In the genomic region with DNA sequence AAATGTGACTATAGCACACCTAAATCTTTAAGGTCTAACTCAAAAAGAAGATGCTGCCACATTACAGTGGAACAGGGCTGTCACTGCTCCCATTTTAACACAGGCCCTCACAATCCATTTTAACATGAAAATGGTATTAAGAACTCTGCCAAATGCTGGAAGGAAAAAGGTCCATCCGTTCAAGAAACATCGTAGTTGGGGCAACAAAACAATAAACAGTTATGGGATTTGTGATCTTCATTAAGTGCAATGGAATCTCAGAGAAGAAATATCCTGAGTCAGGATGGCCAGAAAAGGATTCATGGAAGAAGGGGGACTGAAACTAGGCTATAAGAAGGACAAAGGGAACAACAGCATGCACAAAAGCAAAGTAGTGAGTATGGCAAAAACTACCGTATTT, we compare ENCODE assay signal across 14 cellular contexts. TPM values are rescaled to one million over a fixed set of nuclear protein-coding genes. Genes with fewer than 3 reads are reported as not detected.
DNase-seq lines count a peak whose midpoint lies in the region; ATAC-seq and TF ChIP-seq lines count a peak whose summit lies in the region.
"Had no signal": no experiment of that assay in that cellular context is flagged by ENCODE, and none has a peak within 500 bp of the region (broad histone marks: within the 10 kb centered on the region; RNA-seq: fewer than 3 reads in every experiment).

No MANE protein-coding gene starts in this region.

- H3K27ac ChIP-seq in coronary artery: peak overlapping the region; percentile 53 to 57
- no peak overlapping the region for H3K27ac ChIP-seq in naive thymus-derived CD4-positive, alpha-beta T cell (ENCODE audit: low read depth, low read length)
- H3K27ac ChIP-seq: colonic mucosa, VCaP had no signal

- CTCF ChIA-PET in BJ (lab: Yijun Ruan, JAX): no interaction called here
- CTCF ChIA-PET in naive thymus-derived CD4-positive, alpha-beta T cell (lab: Charles Lee): no interaction called here

- no peaks in the 10 kb centered on the region for H3K9me3 ChIP-seq in naive thymus-derived CD4-positive, alpha-beta T cell (ENCODE audit: control insufficient read depth in 2 of 3, low read length in 3 of 3)
- H3K9me3 ChIP-seq: colonic mucosa, upper lobe of left lung had no signal

- intact Hi-C loops in naive thymus-derived CD4-positive, alpha-beta T cell (cut with micrococcal nuclease): loop anchor here (10.0 kb wide), 2 partner anchors 484 to 814 kb away; no protein-coding TSS in a partner anchor

- DNase-seq in BJ (ENCODE audit: low read depth) (peak; percentile 19), LHCN-M2 (ENCODE audit: low read depth) (peak; percentile 24), coronary artery (ENCODE audit: low spot score) (no peak), mucosa of gallbladder (ENCODE audit: low spot score) (no peak)
- DNase-seq in naive thymus-derived CD4-positive, alpha-beta T cell: no peak
- DNase-seq in activated CD4-positive, alpha-beta T cell treated with anti-CD3 and anti-CD28 coated beads, Interleukin-2, amount 50 U/mL, for 4 hours: no peak
- DNase-seq: colonic mucosa, DMS153, islet precursor cell, KG1, upper lobe of left lung had no signal

- H3K4me1 Mint-ChIP-seq in naive thymus-derived CD4-positive, alpha-beta T cell: peaks cover 54 to 87% (median 66%) of the 10 kb centered on the region in 7 donors

- no peaks in the 10 kb centered on the region for H3K27me3 ChIP-seq in BJ (ENCODE audit: control insufficient read depth, insufficient read depth, low read length)
- no peaks in the 10 kb centered on the region for H3K27me3 ChIP-seq in naive thymus-derived CD4-positive, alpha-beta T cell (ENCODE audit: control insufficient read depth in 2 of 2, insufficient read depth in 2 of 2, low read length in 2 of 2)
- H3K27me3 ChIP-seq: colonic mucosa, upper lobe of left lung had no signal

- no peaks in the 10 kb centered on the region for H3K9me3 Mint-ChIP-seq in naive thymus-derived CD4-positive, alpha-beta T cell

- H3K4me1 ChIP-seq in naive thymus-derived CD4-positive, alpha-beta T cell (ENCODE audit: control insufficient read depth in 2 of 2, insufficient read depth in 2 of 2, low read length in 2 of 2): peaks cover 34 to 40% of the 10 kb centered on the region in 2 donors

- TF ChIP-seq CTCF in BJ (IDR thresholded peaks at IDR 0.05; ENCODE audit: insufficient read depth, low read depth, low read length) (no peak), coronary artery (IDR thresholded peaks at IDR 0.05) (no peak)

- no peak for ATAC-seq in naive thymus-derived CD4-positive, alpha-beta T cell
- ATAC-seq in HG02938 (IDR thresholded peaks at IDR 0.05; ENCODE audit: unreplicated experiment) (no peak), GM21381 (IDR thresholded peaks at IDR 0.05; ENCODE audit: unreplicated experiment) (no peak)

- H3K4me3 ChIP-seq in BJ (ENCODE audit: low read depth, low read length): no peak overlapping the region
- no peak overlapping the region for H3K4me3 ChIP-seq in coronary artery
- H3K4me3 ChIP-seq in naive thymus-derived CD4-positive, alpha-beta T cell (ENCODE audit: low read length): no peak overlapping the region
- H3K4me3 ChIP-seq: colonic mucosa, upper lobe of left lung had no signal

- no peaks in the 10 kb centered on the region for H3K36me3 ChIP-seq in BJ (ENCODE audit: control insufficient read depth, insufficient read depth, low read length)
- no peaks in the 10 kb centered on the region for H3K36me3 ChIP-seq in naive thymus-derived CD4-positive, alpha-beta T cell (ENCODE audit: control insufficient read depth in 2 of 3, insufficient read depth in 3 of 3, low read length in 3 of 3)
- H3K36me3 ChIP-seq: colonic mucosa, upper lobe of left lung had no signal

- H3K27ac Mint-ChIP-seq in naive thymus-derived CD4-positive, alpha-beta T cell: peak overlapping the region; percentile 9 to 76 (median 56)

- H3K4me3 Mint-ChIP-seq in naive thymus-derived CD4-positive, alpha-beta T cell: peak overlapping the region in 9 of 10 donors; percentile 2 to 72 (median 16)

- no peaks in the 10 kb centered on the region for H3K27me3 Mint-ChIP-seq in naive thymus-derived CD4-positive, alpha-beta T cell

- POLR2A ChIA-PET in BJ (lab: Charles Lee): no interaction called here
- POLR2A ChIA-PET in naive thymus-derived CD4-positive, alpha-beta T cell (lab: Charles Lee): no interaction called here

- H3K36me3 Mint-ChIP-seq in naive thymus-derived CD4-positive, alpha-beta T cell: peaks cover 0 to 35% (median 13%) of the 10 kb centered on the region in 5 donors

RNA-seq across cellular contexts. Expression of a gene that starts 6.6 kb away (rescaled TPM):
- 95.4 and 152 TPM in 2 replicates for polyA plus RNA-seq in BJ (2011; rRNA removed)
- polyA minus RNA-seq in BJ (2011; rRNA and poly(A)+ RNA removed): 381 and 386 TPM in 2 replicates
- total RNA-seq in LHCN-M2 (2014; rRNA removed) (69.4 and 78.2 TPM in 2 replicates), mucosa of gallbladder (137 TPM)
- polyA plus RNA-seq in LHCN-M2 (2012): 39.9 TPM
- 100 to 1,000 TPM in 4 of 5 experiments, 10 to 100 TPM in 1; 98.9 to 173 (median 133) TPM for total RNA-seq in naive thymus-derived CD4-positive, alpha-beta T cell
- 10 to 100 TPM; 20.8 to 25.5 TPM for polyA plus RNA-seq in naive thymus-derived CD4-positive, alpha-beta T cell

Comparison
In these comparisons a context has a peak if more than half of its experiments do, and no peak if none do; other contexts are left out.
1. DNase-seq: peak in BJ (single experiment) and LHCN-M2 (single experiment); none in coronary artery (single experiment), naive thymus-derived CD4-positive, alpha-beta T cell (0 of 9), mucosa of gallbladder (single experiment) and activated CD4-positive, alpha-beta T cell treated with anti-CD3 and anti-CD28 coated beads, Interleukin-2, amount 50 U/mL, for 4 hours (0 of 2).